ENCODE assay signal across 9 cellular contexts in the genomic region with DNA sequence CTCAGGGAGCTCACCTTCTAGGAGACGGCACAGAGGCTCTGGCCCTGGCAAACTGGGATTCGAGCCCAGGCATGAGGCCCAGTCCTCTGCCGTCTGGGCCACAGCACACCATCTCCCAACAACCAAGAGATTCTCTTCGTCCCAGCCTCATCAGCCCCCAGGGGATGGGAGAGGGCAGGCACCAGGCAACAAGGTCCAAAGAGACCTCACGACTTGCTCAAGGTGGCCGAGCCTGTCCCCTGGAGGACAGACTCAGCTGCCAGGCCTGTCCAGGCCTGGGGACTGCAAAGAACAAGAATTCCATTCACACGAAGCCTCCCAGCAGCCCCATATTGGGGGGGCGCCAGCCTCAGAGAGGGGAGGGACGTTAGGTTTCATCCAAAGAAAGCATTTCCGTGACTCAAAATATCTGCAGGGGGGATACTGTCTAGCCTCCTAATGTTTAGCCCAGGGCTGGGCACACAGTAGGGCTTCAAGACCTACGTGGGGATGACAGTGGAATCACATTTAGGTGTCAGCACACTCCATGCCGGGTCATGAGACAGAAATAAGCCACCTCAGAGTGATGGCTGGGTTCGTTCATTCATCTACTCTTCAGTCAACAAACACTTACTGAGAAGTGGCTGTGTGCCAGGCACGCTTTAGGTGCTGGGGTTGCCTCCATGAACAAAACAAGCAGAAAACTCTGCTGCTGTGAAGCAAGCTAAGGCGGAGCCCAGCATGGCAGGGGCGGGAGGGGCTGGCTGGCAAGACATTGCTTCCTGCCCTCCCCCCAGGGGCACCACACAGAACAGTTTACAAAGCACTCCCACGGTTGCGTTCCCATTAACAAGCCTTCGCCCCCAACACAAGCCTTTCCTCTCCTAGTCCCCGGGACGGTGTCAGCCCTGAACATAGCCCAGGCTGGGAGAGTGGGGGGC. TPM values are rescaled to one million over a fixed set of nuclear protein-coding genes. Genes with fewer than 3 reads are reported as not detected.
DNase-seq lines count a peak whose midpoint lies in the region; ATAC-seq and TF ChIP-seq lines count a peak whose summit lies in the region.
"Had no signal": no experiment of that assay in that cellular context is flagged by ENCODE, and none has a peak within 500 bp of the region (broad histone marks: within the 10 kb centered on the region; RNA-seq: fewer than 3 reads in every experiment).

No MANE protein-coding gene starts in this region.

- H2BK15ac ChIP-seq in neuronal stem cell (ENCODE audit: low read length): no peak overlapping the region

- H3K4ac ChIP-seq in neuronal stem cell (ENCODE audit: low read length): no peak overlapping the region

- in situ Hi-C loops in astrocyte of the spinal cord (cut with HindIII; ENCODE audit: low sequenced_read_pairs): no loop called here

- H4K8ac ChIP-seq in neuronal stem cell (ENCODE audit: low read depth, low read length): no peak overlapping the region

- H2AK5ac ChIP-seq in neuronal stem cell (ENCODE audit: low read depth, low read length): peak overlapping the region; percentile 66

- no peak for ATAC-seq in foreskin keratinocyte

- H3K4me1 ChIP-seq in neuronal stem cell (ENCODE audit: control insufficient read depth in 2 of 2, insufficient read depth in 1 of 2, low read depth in 1 of 2, low read length in 2 of 2): peaks cover 10 to 16% of the 10 kb centered on the region in 2 donors
- no peaks in the 10 kb centered on the region for H3K4me1 ChIP-seq in foreskin keratinocyte
- no peaks in the 10 kb centered on the region for H3K4me1 ChIP-seq in colonic mucosa

- H3K27ac ChIP-seq in neuronal stem cell (replicated peaks; ENCODE audit: low read length) (no peak overlapping the region), foreskin keratinocyte (no peak overlapping the region), colonic mucosa (no peak overlapping the region)

- intact Hi-C loops in colonic mucosa (cut with DNase I): no loop called here

- no peak for TF ChIP-seq CTCF in astrocyte of the spinal cord (IDR thresholded peaks at IDR 0.05; ENCODE audit: low read depth, low read length)
- no peak for TF ChIP-seq CTCF in foreskin keratinocyte (conservative IDR thresholded peaks at IDR 0.05)
- no peak for TF ChIP-seq CTCF in colonic mucosa (IDR thresholded peaks at IDR 0.05)

- H2BK120ac ChIP-seq in neuronal stem cell (ENCODE audit: low read depth, low read length): no peak overlapping the region

- H3K4me3 ChIP-seq in astrocyte of the spinal cord (ENCODE audit: low read depth, low read length): no peak overlapping the region
- H3K4me3 ChIP-seq in neuronal stem cell (ENCODE audit: low read length in 2 of 2): no peak overlapping the region
- H3K4me3 ChIP-seq in colonic mucosa: no peak overlapping the region

- peak overlapping the region; percentile 73 for H2BK12ac ChIP-seq in neuronal stem cell (ENCODE audit: low read length)

- H2BK5ac ChIP-seq in neuronal stem cell (ENCODE audit: low read length): peak overlapping the region; percentile 66

- no peak overlapping the region for H3K9ac ChIP-seq in neuronal stem cell (ENCODE audit: low read depth, low read length, poor library complexity)
- H3K9ac ChIP-seq in colonic mucosa (ENCODE audit: low read depth in 2 of 2, low read length in 2 of 2): no peak overlapping the region

- peak; percentile 63 for DNase-seq in HT-29 (ENCODE audit: low spot score)
- DNase-seq in SHP77 treated with DMSO at 0.1 percent for 48 hours (lab: John Stamatoyannopoulos, UW): peak; percentile 44
- peak; percentile 13 for DNase-seq in astrocyte of the spinal cord (ENCODE audit: low read depth, low spot score)
- DNase-seq in neuronal stem cell (ENCODE audit: low spot score): no peak
- no peak for DNase-seq in foreskin keratinocyte
- DNase-seq in colonic mucosa: no peak
- no peak for DNase-seq in retina
- no peak for DNase-seq in NCI-H82 (lab: John Stamatoyannopoulos, UW)

- H3K14ac ChIP-seq in neuronal stem cell (ENCODE audit: low read length): no peak overlapping the region

- H2AFZ ChIP-seq in neuronal stem cell (ENCODE audit: low read length): no peak overlapping the region

- H3K27me3 ChIP-seq in neuronal stem cell (ENCODE audit: control insufficient read depth in 3 of 3, insufficient read depth in 3 of 3, low read depth in 1 of 3, low read length in 3 of 3) (peaks cover 0 to 27% (median 2%) of the 10 kb centered on the region in 3 experiments), foreskin keratinocyte (peaks cover 38% of the 10 kb centered on the region), colonic mucosa (no peaks in the 10 kb centered on the region)

- H3K36me3 ChIP-seq in neuronal stem cell (replicated peaks in 1 of 2; ENCODE audit: control insufficient read depth in 2 of 2, insufficient read depth in 2 of 2, low read length in 2 of 2) (no peaks in the 10 kb centered on the region), colonic mucosa (no peaks in the 10 kb centered on the region)

- peak overlapping the region; percentile 65 for H3K23ac ChIP-seq in neuronal stem cell (ENCODE audit: low read depth, low read length, poor library complexity)

- H3K9me3 ChIP-seq in neuronal stem cell (replicated peaks in 1 of 2; ENCODE audit: control insufficient read depth in 2 of 2, insufficient read depth in 1 of 2, low read depth in 1 of 2, low read length in 2 of 2) (no peaks in the 10 kb centered on the region), colonic mucosa (no peaks in the 10 kb centered on the region)

- no peak overlapping the region for H4K91ac ChIP-seq in neuronal stem cell (ENCODE audit: low read depth, low read length, poor library complexity)

- peaks cover 2% of the 10 kb centered on the region for H3K79me1 ChIP-seq in neuronal stem cell (ENCODE audit: low read depth, low read length)

- H3K18ac ChIP-seq in neuronal stem cell (ENCODE audit: low read length): no peak overlapping the region

- H3K4me2 ChIP-seq in neuronal stem cell (ENCODE audit: insufficient read depth, low read length, poor library complexity, severe bottlenecking): no peak overlapping the region

- whole genome bisulfite sequencing in neuronal stem cell (ENCODE audit: extremely low coverage in 2 of 2, insufficient read length in 2 of 2, insufficient replicate concordance in 1 of 2), 2 donors: no CpG with 5 or more reads among the region's 21 CpGs

RNA-seq across cellular contexts. Expression of a gene that starts 1.2 kb away (rescaled TPM):
- total RNA-seq in HT-29 (2014; rRNA removed; shearing (Covaris generic)): 0.70 and 0.76 TPM in 2 replicates
- polyA plus RNA-seq in neuronal stem cell (2013, experiment 1 of 2): 0.11 TPM
- polyA plus RNA-seq in neuronal stem cell (2013, experiment 2 of 2): 0.10 TPM
- total RNA-seq in foreskin keratinocyte (not detected in 2 replicates), colonic mucosa (under 1 TPM; 0.20 to 0.32 TPM)
- polyA plus RNA-seq in foreskin keratinocyte: 0.01 TPM in 1 of 2 replicates, not detected in the other
- total RNA-seq: HT1080 had no signal

RNA-seq across cellular contexts. Expression of a gene that starts 11.6 kb away (rescaled TPM):
- total RNA-seq in HT-29 (2014; rRNA removed; shearing (Covaris generic)): 125 and 137 TPM in 2 replicates
- polyA plus RNA-seq in neuronal stem cell (2013, experiment 1 of 2): 26.4 TPM
- polyA plus RNA-seq in neuronal stem cell (2013, experiment 2 of 2): 24.3 TPM
- total RNA-seq in foreskin keratinocyte: 68.8 and 76.4 TPM in 2 replicates
- 77.5 and 91.5 TPM in 2 replicates for polyA plus RNA-seq in foreskin keratinocyte
- 10 to 100 TPM; 38.3 to 70.4 TPM for total RNA-seq in colonic mucosa

RNA-seq across cellular contexts. Expression of a gene that starts 12.8 kb away (rescaled TPM):
- total RNA-seq in HT-29 (2014; rRNA removed; shearing (Covaris generic)): 0.15 TPM in 1 of 2 replicates, not detected in the other
- polyA plus RNA-seq in neuronal stem cell (2013, experiment 1 of 2): 0.36 TPM
- polyA plus RNA-seq in neuronal stem cell (2013, experiment 2 of 2): 0.53 TPM
- total RNA-seq in foreskin keratinocyte: not detected in 2 replicates
- polyA plus RNA-seq in foreskin keratinocyte: not detected in 2 replicates
- 1 to 10 TPM; 3.9 to 5.2 TPM for total RNA-seq in colonic mucosa

RNA-seq across cellular contexts. Expression of a gene that starts 15.0 kb away (rescaled TPM):
- total RNA-seq in HT-29 (2014; rRNA removed; shearing (Covaris generic)): 610 and 631 TPM in 2 replicates
- polyA plus RNA-seq in neuronal stem cell (2013, experiment 1 of 2): 114 TPM
- polyA plus RNA-seq in neuronal stem cell (2013, experiment 2 of 2): 112 TPM
- 205 and 207 TPM in 2 replicates for total RNA-seq in foreskin keratinocyte
- polyA plus RNA-seq in foreskin keratinocyte: 235 and 239 TPM in 2 replicates
- total RNA-seq in colonic mucosa: 100 to 1,000 TPM; 242 to 280 TPM

RNA-seq across cellular contexts. Expression of a gene that starts 20.8 kb away (rescaled TPM):
- total RNA-seq in HT-29 (2014; rRNA removed; shearing (Covaris generic)): 1.9 and 4.0 TPM in 2 replicates
- 0.49 TPM for polyA plus RNA-seq in neuronal stem cell (2013, experiment 1 of 2)
- polyA plus RNA-seq in neuronal stem cell (2013, experiment 2 of 2): 0.71 TPM
- total RNA-seq in foreskin keratinocyte: 0.32 and 0.61 TPM in 2 replicates
- polyA plus RNA-seq in foreskin keratinocyte: 0.29 and 0.69 TPM in 2 replicates
- total RNA-seq in colonic mucosa: 1 to 10 TPM; 5.5 to 9.6 TPM
- total RNA-seq: HT1080 had no signal

Comparison
In these comparisons a context has a peak if more than half of its experiments do, and no peak if none do; other contexts are left out.
1. DNase-seq: peak in HT-29 (single experiment), SHP77 treated with DMSO at 0.1 percent for 48 hours (single experiment) and astrocyte of the spinal cord (single experiment); none in neuronal stem cell (single experiment), foreskin keratinocyte (0 of 2), colonic mucosa (single experiment), retina (single experiment) and NCI-H82 (single experiment).